ENCODE assay signal across 13 cellular contexts in the genomic region with DNA sequence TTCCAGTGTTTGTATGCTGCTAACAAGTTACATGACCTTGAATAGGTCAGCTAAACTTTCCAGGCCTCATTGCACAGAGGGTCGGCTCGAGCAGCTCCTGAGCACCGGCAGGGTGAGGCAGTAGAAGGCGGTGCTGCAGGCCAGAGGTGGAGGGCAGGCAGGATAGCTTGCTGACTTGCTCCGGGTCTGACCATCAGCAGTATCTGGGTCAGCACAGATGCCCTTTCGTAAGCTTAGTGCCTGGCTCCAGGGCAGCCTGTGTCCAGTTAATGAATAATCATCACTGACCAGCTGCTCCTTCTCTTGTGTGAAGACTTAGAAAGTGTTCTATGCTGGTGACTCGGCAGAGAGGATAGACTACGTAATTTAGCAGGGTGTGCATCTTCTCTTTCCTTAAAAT. TPM values are rescaled to one million over a fixed set of nuclear protein-coding genes. Genes with fewer than 3 reads are reported as not detected.
DNase-seq lines count a peak whose midpoint lies in the region; ATAC-seq and TF ChIP-seq lines count a peak whose summit lies in the region.
"Had no signal": no experiment of that assay in that cellular context is flagged by ENCODE, and none has a peak within 500 bp of the region (broad histone marks: within the 10 kb centered on the region; RNA-seq: fewer than 3 reads in every experiment).

No MANE protein-coding gene starts in this region.

- H2AFZ ChIP-seq in trophoblast cell (ENCODE audit: insufficient read depth, low read length, poor library complexity): no peak overlapping the region

- H3K4me2 ChIP-seq in trophoblast cell (ENCODE audit: low read length): no peak overlapping the region

- no peak overlapping the region for H3K27ac ChIP-seq in CD4-positive, alpha-beta memory T cell (ENCODE audit: low read depth, low read length)
- peak overlapping the region; percentile 100 for H3K27ac ChIP-seq in right cardiac atrium (ENCODE audit: low read length)
- no peak overlapping the region for H3K27ac ChIP-seq in trophoblast cell (ENCODE audit: low read depth, low read length)

- H3K18ac ChIP-seq in trophoblast cell (ENCODE audit: low read length): no peak overlapping the region

- peaks cover 20 to 52% of the 10 kb centered on the region in 2 donors for H3K36me3 Mint-ChIP-seq in CD4-positive, alpha-beta memory T cell
- H3K36me3 Mint-ChIP-seq in brain: peaks cover 13% of the 10 kb centered on the region
- peaks cover 6% of the 10 kb centered on the region for H3K36me3 Mint-ChIP-seq in activated CD4-positive, alpha-beta memory T cell treated with anti-CD3 and anti-CD28 coated beads for 36 hours

- no peak for DNase-seq in CD4-positive, alpha-beta memory T cell
- DNase-seq in right cardiac atrium (peak in 2 of 3 donors; percentile 49 to 66), trophoblast cell (no peak), NCI-H526 (lab: John Stamatoyannopoulos, UW) (no peak), NCI-H774 (lab: John Stamatoyannopoulos, UW) (no peak)
- no peak for DNase-seq in activated CD4-positive, alpha-beta memory T cell treated with anti-CD3 and anti-CD28 coated beads for 36 hours
- DNase-seq in activated CD4-positive, alpha-beta T cell treated with anti-CD3 and anti-CD28 coated beads, Interleukin-2, amount 50 U/mL, for 4 hours: no peak
- DNase-seq: islet precursor cell, NCI-H1048 had no signal

- no peak overlapping the region for H4K8ac ChIP-seq in trophoblast cell (ENCODE audit: low read depth, low read length)

- no peak overlapping the region for H2BK120ac ChIP-seq in trophoblast cell (ENCODE audit: insufficient read depth, low read length, poor library complexity)

- peaks cover 65 to 98% (median 83%) of the 10 kb centered on the region in 4 donors for H3K4me1 Mint-ChIP-seq in CD4-positive, alpha-beta memory T cell
- peaks cover 95% of the 10 kb centered on the region for H3K4me1 Mint-ChIP-seq in brain
- peaks cover 83% of the 10 kb centered on the region for H3K4me1 Mint-ChIP-seq in activated CD4-positive, alpha-beta memory T cell treated with anti-CD3 and anti-CD28 coated beads for 36 hours (ENCODE audit: low read depth)

- no peak overlapping the region for H2AK5ac ChIP-seq in trophoblast cell (ENCODE audit: low read length)

- no peaks in the 10 kb centered on the region for H3K27me3 ChIP-seq in CD4-positive, alpha-beta memory T cell (ENCODE audit: insufficient read depth, low read length)
- H3K27me3 ChIP-seq in right cardiac atrium (ENCODE audit: control insufficient read depth, insufficient read depth) (no peaks in the 10 kb centered on the region), trophoblast cell (ENCODE audit: insufficient read depth, low read length) (no peaks in the 10 kb centered on the region)
- H3K27me3 ChIP-seq: ovary had no signal

- no peak overlapping the region for H2BK12ac ChIP-seq in trophoblast cell (ENCODE audit: low read length)

- H3K4me3 Mint-ChIP-seq in CD4-positive, alpha-beta memory T cell: peak overlapping the region in 3 of 8 donors; percentile 16 to 37 (median 23)
- peak overlapping the region in 1 of 5 experiments; percentile 58 for H3K4me3 Mint-ChIP-seq in brain
- H3K4me3 Mint-ChIP-seq in activated CD4-positive, alpha-beta memory T cell treated with anti-CD3 and anti-CD28 coated beads for 36 hours: no peak overlapping the region

- H3K27me3 Mint-ChIP-seq in CD4-positive, alpha-beta memory T cell: no peaks in the 10 kb centered on the region
- no peaks in the 10 kb centered on the region for H3K27me3 Mint-ChIP-seq in brain
- no peaks in the 10 kb centered on the region for H3K27me3 Mint-ChIP-seq in activated CD4-positive, alpha-beta memory T cell treated with anti-CD3 and anti-CD28 coated beads for 36 hours

- no peak overlapping the region for H2BK5ac ChIP-seq in trophoblast cell (ENCODE audit: low read depth, low read length, poor library complexity)

- peak overlapping the region in 5 of 7 donors; percentile 12 to 89 (median 29) for H3K27ac Mint-ChIP-seq in CD4-positive, alpha-beta memory T cell
- H3K27ac Mint-ChIP-seq in brain: peak overlapping the region in 4 of 5 experiments; percentile 7 to 80 (median 35)
- no peak overlapping the region for H3K27ac Mint-ChIP-seq in activated CD4-positive, alpha-beta memory T cell treated with anti-CD3 and anti-CD28 coated beads for 36 hours

- no peak overlapping the region for H3K23ac ChIP-seq in trophoblast cell (ENCODE audit: low read length)

- no peak overlapping the region for H3K9ac ChIP-seq in trophoblast cell (ENCODE audit: low read length)

- H3K4me1 ChIP-seq in CD4-positive, alpha-beta memory T cell (ENCODE audit: insufficient read depth, low read length): peaks cover 79% of the 10 kb centered on the region
- H3K4me1 ChIP-seq in right cardiac atrium (ENCODE audit: control insufficient read depth, insufficient read depth, low read length) (peaks cover 64% of the 10 kb centered on the region), trophoblast cell (ENCODE audit: control insufficient read depth in 1 of 2, insufficient read depth in 2 of 2, low read length in 2 of 2) (peaks cover 41 to 47% of the 10 kb centered on the region in 2 experiments)

- POLR2A ChIA-PET in CD4-positive, alpha-beta memory T cell (lab: Charles Lee; ENCODE audit: partially characterized antibody): interaction anchor here (1.2 kb wide), 1 partner anchor 198 kb away, joined by 3 read pairs; no protein-coding TSS in a partner anchor
- POLR2A ChIA-PET in activated CD4-positive, alpha-beta memory T cell treated with anti-CD3 and anti-CD28 coated beads for 36 hours (lab: Charles Lee): interaction anchor here (1.1 to 1.4 kb wide), 2 partner anchors 10 to 18 kb away, joined by 3 read pairs; no protein-coding TSS in a partner anchor

- H4K12ac ChIP-seq in trophoblast cell (ENCODE audit: low read depth, low read length): no peak overlapping the region

- H3K36me3 ChIP-seq in CD4-positive, alpha-beta memory T cell (ENCODE audit: insufficient read depth, low read length): peaks cover 13% of the 10 kb centered on the region
- peaks cover 0 to 1% of the 10 kb centered on the region in 2 experiments for H3K36me3 ChIP-seq in trophoblast cell (ENCODE audit: control insufficient read depth in 1 of 2, insufficient read depth in 2 of 2, low read length in 2 of 2)
- H3K36me3 ChIP-seq: ovary had no signal

- WGBS in right cardiac atrium: 34% methylated on average over 8 of the region's 8 CpGs
- no CpG with 5 or more reads among the region's 8 CpGs for WGBS in trophoblast cell (ENCODE audit: extremely low coverage, insufficient coverage, insufficient read length)

- H3K79me2 ChIP-seq in trophoblast cell (ENCODE audit: control insufficient read depth, insufficient read depth, low read length, poor library complexity): peaks cover 17% of the 10 kb centered on the region

- no peak overlapping the region for H3K14ac ChIP-seq in trophoblast cell (ENCODE audit: low read length)

- no peak overlapping the region for H4K91ac ChIP-seq in trophoblast cell (ENCODE audit: low read depth, low read length)

- H3K9me3 ChIP-seq in CD4-positive, alpha-beta memory T cell (ENCODE audit: control insufficient read depth in 1 of 2, low read length in 2 of 2): no peaks in the 10 kb centered on the region
- H3K9me3 ChIP-seq in right cardiac atrium (ENCODE audit: control insufficient read depth, low read length) (no peaks in the 10 kb centered on the region), trophoblast cell (ENCODE audit: insufficient read depth, low read depth, low read length) (no peaks in the 10 kb centered on the region)
- H3K9me3 ChIP-seq: ovary had no signal

- CTCF ChIA-PET in CD4-positive, alpha-beta memory T cell (lab: Charles Lee; ENCODE audit: partially characterized antibody): interaction anchor here (0.6 to 6.2 kb wide), 9 partner anchors 10 to 295 kb away, joined by 3 to 37 read pairs (median 4); no protein-coding TSS in a partner anchor
- CTCF ChIA-PET in activated CD4-positive, alpha-beta memory T cell treated with anti-CD3 and anti-CD28 coated beads for 36 hours (lab: Charles Lee): interaction anchor here (0.8 to 5.3 kb wide), 8 partner anchors 9 to 242 kb away, joined by 3 to 27 read pairs (median 4); partner anchors contain the start of gene DYRK3

- no peak overlapping the region for H3K4me3 ChIP-seq in CD4-positive, alpha-beta memory T cell (ENCODE audit: low read length in 2 of 2)
- no peak overlapping the region for H3K4me3 ChIP-seq in right cardiac atrium (ENCODE audit: low read length)
- H3K4me3 ChIP-seq in trophoblast cell (ENCODE audit: low read depth, low read length): no peak overlapping the region
- H3K4me3 ChIP-seq: ovary had no signal

- ATAC-seq in right cardiac atrium: peak; percentile 2 to 10
- ATAC-seq: activated CD4-positive, CD25-positive, alpha-beta regulatory T cell treated with anti-CD3 and anti-CD28 coated beads, Interleukin-2, amount 50 U/mL, for 24 hours; esophagus mucosa had no signal

- intact Hi-C loops in CD4-positive, alpha-beta memory T cell (cut with micrococcal nuclease): no loop called here
- intact Hi-C loops in right cardiac atrium (cut with DNase I): no loop called here
- intact Hi-C loops in activated CD4-positive, alpha-beta memory T cell treated with anti-CD3 and anti-CD28 coated beads for 36 hours (cut with micrococcal nuclease): no loop called here

- no peak for TF ChIP-seq CTCF in brain (conservative IDR thresholded peaks at IDR 0.05)

- H3K4ac ChIP-seq in trophoblast cell (ENCODE audit: low read depth, low read length): peak overlapping the region; percentile 42

- peaks cover 0 to 2% (median 0%) of the 10 kb centered on the region in 8 donors for H3K9me3 Mint-ChIP-seq in CD4-positive, alpha-beta memory T cell
- H3K9me3 Mint-ChIP-seq in brain: no peaks in the 10 kb centered on the region
- no peaks in the 10 kb centered on the region for H3K9me3 Mint-ChIP-seq in activated CD4-positive, alpha-beta memory T cell treated with anti-CD3 and anti-CD28 coated beads for 36 hours

- no peaks in the 10 kb centered on the region for H3K79me1 ChIP-seq in trophoblast cell (ENCODE audit: low read length)

RNA-seq across cellular contexts. Expression of gene MAPKAPK2, which starts 6.9 kb away (rescaled TPM):
- total RNA-seq in CD4-positive, alpha-beta memory T cell: 10 to 100 TPM; 71.7 to 72.8 TPM
- 1 to 10 TPM; 1.3 to 3.9 TPM for polyA plus RNA-seq in CD4-positive, alpha-beta memory T cell
- polyA plus RNA-seq in brain (ENCODE audit: insufficient read depth, low read depth, low replicate concordance) (86.2 TPM), right cardiac atrium (129 TPM)
- 100 to 1,000 TPM; 192 to 221 (median 216) TPM for total RNA-seq in right cardiac atrium
- 41.7 and 41.9 TPM in 2 replicates for polyA plus RNA-seq in trophoblast cell (2013)
- 10 to 100 TPM; 96.9 to 97.4 TPM for total RNA-seq in activated CD4-positive, alpha-beta memory T cell treated with anti-CD3 and anti-CD28 coated beads for 36 hours

RNA-seq across cellular contexts. Expression of gene DYRK3, which starts 56.3 kb away (rescaled TPM):
- total RNA-seq in CD4-positive, alpha-beta memory T cell: 1 to 10 TPM in 1 of 2 experiments, under 1 TPM in 1; 0.78 to 1.2 TPM
- under 1 TPM in 1 of 2 donors, not detected in 1; 0.22 TPM for polyA plus RNA-seq in CD4-positive, alpha-beta memory T cell
- polyA plus RNA-seq in brain (ENCODE audit: insufficient read depth, low read depth, low replicate concordance) (4.9 TPM), right cardiac atrium (17.0 TPM)
- total RNA-seq in right cardiac atrium: 10 to 100 TPM; 15.7 to 29.8 (median 23.4) TPM
- 0.15 and 0.19 TPM in 2 replicates for polyA plus RNA-seq in trophoblast cell (2013)
- total RNA-seq in activated CD4-positive, alpha-beta memory T cell treated with anti-CD3 and anti-CD28 coated beads for 36 hours: 10 to 100 TPM; 10.1 to 11.4 TPM

Comparison
In these comparisons a context has a peak if more than half of its experiments do, and no peak if none do; other contexts are left out.
1. DNase-seq: peak in right cardiac atrium (2 of 3); none in CD4-positive, alpha-beta memory T cell (0 of 5), trophoblast cell (0 of 2), activated CD4-positive, alpha-beta memory T cell treated with anti-CD3 and anti-CD28 coated beads for 36 hours (single experiment), activated CD4-positive, alpha-beta T cell treated with anti-CD3 and anti-CD28 coated beads, Interleukin-2, amount 50 U/mL, for 4 hours (0 of 2), NCI-H526 (0 of 2) and NCI-H774 (single experiment).
2. RNA of gene DYRK3, which starts 56.3 kb away (total RNA-seq): 15.7 to 29.8 TPM in right cardiac atrium and 10.1 to 11.4 TPM in activated CD4-positive, alpha-beta memory T cell treated with anti-CD3 and anti-CD28 coated beads for 36 hours; 0.78 to 1.2 TPM in CD4-positive, alpha-beta memory T cell; every median in the first group is over 4 times any median in the second.